In the genomic region with DNA sequence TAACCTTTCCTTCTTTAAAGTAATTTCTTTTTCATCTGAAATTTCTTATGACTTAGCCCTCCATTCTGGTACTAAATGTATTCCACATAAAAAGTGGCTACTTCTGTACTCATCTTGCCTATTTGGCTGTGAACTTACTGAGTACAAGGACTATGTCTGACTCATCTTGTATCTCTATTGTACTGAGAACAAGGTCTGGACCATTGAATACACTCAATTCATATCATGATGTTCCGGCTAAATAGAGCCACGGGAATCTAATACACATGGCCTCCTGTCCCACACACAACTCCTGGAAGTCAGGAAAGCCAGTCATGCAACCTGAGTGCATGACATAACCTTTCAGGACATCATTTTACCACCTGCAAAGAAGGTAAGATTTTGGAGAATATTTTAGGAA, we compare ENCODE assay signal across 20 cellular contexts.
DNase-seq lines count a peak whose midpoint lies in the region; ATAC-seq, FAIRE-seq and TF ChIP-seq lines count a peak whose summit lies in the region.
"Had no signal": no experiment of that assay in that cellular context is flagged by ENCODE, and none has a peak within 500 bp of the region (broad histone marks: within the 10 kb centered on the region; RNA-seq: fewer than 3 reads in every experiment).

No MANE protein-coding gene starts in this region.

- no peak for TF ChIP-seq CTCF in A549 (IDR thresholded peaks at IDR 0.05)
- TF ChIP-seq CTCF in Panc1 (IDR thresholded peaks at IDR 0.05), result no peak
- no peak for TF ChIP-seq CTCF in keratinocyte (optimal IDR thresholded peaks at IDR 0.05 in 1 of 3, IDR thresholded peaks at IDR 0.05 in 1 of 3, conservative IDR thresholded peaks at IDR 0.05 in 1 of 3; ENCODE audit: extremely low read depth in 1 of 3, insufficient read depth in 2 of 3, low read length in 3 of 3)

- no peaks in the 10 kb centered on the region for H3K36me3 ChIP-seq in Panc1 (ENCODE audit: control insufficient read depth, insufficient read depth, low read length)
- H3K36me3 ChIP-seq in keratinocyte (ENCODE audit: control insufficient read depth in 2 of 2, extremely low read depth in 1 of 2, insufficient read depth in 2 of 2, low read length in 2 of 2), result no peaks in the 10 kb centered on the region
- H3K36me3 ChIP-seq: BLaER1 had no signal

- ATAC-seq in A549, result no peak
- no peak for ATAC-seq in Panc1
- no peak for ATAC-seq in GM18858 (IDR thresholded peaks at IDR 0.05; ENCODE audit: unreplicated experiment)
- no peak for ATAC-seq in GM18498 (IDR thresholded peaks at IDR 0.05; ENCODE audit: unreplicated experiment)

- H3K4me3 ChIP-seq in A549 (no peak overlapping the region), Panc1 (ENCODE audit: low read depth in 2 of 2, low read length in 2 of 2) (no peak overlapping the region), keratinocyte (ENCODE audit: control insufficient read depth in 2 of 3, extremely low read depth in 1 of 3, insufficient read depth in 2 of 3, low read depth in 1 of 3, low read length in 3 of 3) (no peak overlapping the region)
- H3K4me3 ChIP-seq: BLaER1 had no signal

- H3K27me3 ChIP-seq in Panc1 (ENCODE audit: control insufficient read depth, insufficient read depth, low read length) (no peaks in the 10 kb centered on the region), keratinocyte (ENCODE audit: control insufficient read depth, extremely low read depth, insufficient read depth, low read length) (no peaks in the 10 kb centered on the region)
- H3K27me3 ChIP-seq: BLaER1 had no signal

- WGBS in A549 (ENCODE audit: missing lambda C conversion rate), result 94% methylated on average over 2 of the region's 2 CpGs

- H4K20me1 ChIP-seq in keratinocyte (ENCODE audit: control insufficient read depth, extremely low read depth, insufficient read depth, low read length), result no peaks in the 10 kb centered on the region
- H4K20me1 ChIP-seq: BLaER1 had no signal

- FAIRE-seq in A549 (lab: Jason Lieb, UNC) (peak; percentile 46), keratinocyte (lab: Jason Lieb, UNC) (peak; percentile 69)
- FAIRE-seq: G401.6, GM12891, GM19239 had no signal

- no peak overlapping the region for H3K4me2 ChIP-seq in A549
- H3K4me2 ChIP-seq in keratinocyte (ENCODE audit: control insufficient read depth, extremely low read depth, insufficient read depth, low read depth, low read length), result no peak overlapping the region
- H3K4me2 ChIP-seq: BLaER1 had no signal

- TF ChIP-seq POLR2A in A549 (IDR thresholded peaks at IDR 0.05; ENCODE audit: low read length), result no peak

- peaks cover 27% of the 10 kb centered on the region for H3K4me1 ChIP-seq in A549
- peaks cover 18% of the 10 kb centered on the region for H3K4me1 ChIP-seq in Panc1 (ENCODE audit: control insufficient read depth, insufficient read depth, low read length)
- peaks cover 21% of the 10 kb centered on the region for H3K4me1 ChIP-seq in keratinocyte (ENCODE audit: control insufficient read depth, extremely low read depth, insufficient read depth, low read length)
- H3K4me1 ChIP-seq: BLaER1 had no signal

- no peaks in the 10 kb centered on the region for H3K9me1 ChIP-seq in keratinocyte (ENCODE audit: control insufficient read depth, extremely low read depth, insufficient read depth, low read length)

- no peak for TF ChIP-seq RAD21 in A549 (conservative IDR thresholded peaks at IDR 0.05 in 1 of 2, IDR thresholded peaks at IDR 0.05 in 1 of 2)

- H3K79me2 ChIP-seq in keratinocyte (ENCODE audit: control insufficient read depth, insufficient read depth, low read length), result no peaks in the 10 kb centered on the region

- CTCF ChIA-PET in A549 (lab: Yijun Ruan, JAX), result no interaction called here
- CTCF ChIA-PET in Panc1 (lab: Charles Lee), result no interaction called here

- no peak overlapping the region for H3K9ac ChIP-seq in keratinocyte (ENCODE audit: control insufficient read depth, extremely low read depth, insufficient read depth, low read length)
- H3K9ac ChIP-seq: BLaER1 had no signal

- in situ Hi-C loops in Panc1 (cut with HindIII; ENCODE audit: low pct_unique_long_range_greater_than_20kb, low sequenced_read_pairs), result no loop called here

- DNase-seq in DMS53 (lab: John Stamatoyannopoulos, UW) (peak; percentile 24), DMS53 treated with DMSO at 0.1 percent for 48 hours (lab: John Stamatoyannopoulos, UW; ENCODE audit: unreplicated experiment) (no peak), A549 (ENCODE audit: low read depth in 1 of 2, low spot score in 1 of 2) (no peak), Panc1 (ENCODE audit: low read depth, low spot score) (no peak), keratinocyte (ENCODE audit: low read depth, low spot score) (no peak), middle frontal gyrus (ENCODE audit: extremely low spot score, low spot score) (no peak)
- DNase-seq: AML-193, Calu3, DMS 273 treated with DMSO at 0.1 percent for 48 hours, DMS79 treated with DMSO at 0.1 percent for 48 hours, EL, H7, IMR-90 had no signal

- H3K27ac ChIP-seq in A549 (peak overlapping the region in 1 of 2 experiments; percentile 47; a peak in 2 of 6 replicates), Panc1 (ENCODE audit: low read length) (peak overlapping the region; percentile 69; the same call in 1 of the 2 replicates), keratinocyte (ENCODE audit: control insufficient read depth, insufficient read depth, low read length) (no peak overlapping the region)
- H3K27ac ChIP-seq: 22Rv1, BLaER1 had no signal

- intact Hi-C loops in Panc1 (cut with micrococcal nuclease; ENCODE audit: unreplicated experiment), result no loop called here

- H2AFZ ChIP-seq in keratinocyte (ENCODE audit: control insufficient read depth, low read length), result no peak overlapping the region

- BruUV-seq in Panc1 (replicated peaks; lab: Mats Ljungman, UMichigan), result no TSS peak

- no peak for TF ChIP-seq EP300 in A549 (IDR thresholded peaks at IDR 0.05)

- POLR2A ChIA-PET in A549 (lab: Yijun Ruan, JAX) (no interaction called here), Panc1 (lab: Charles Lee) (no interaction called here)

- no peaks in the 10 kb centered on the region for H3K9me3 ChIP-seq in A549
- no peaks in the 10 kb centered on the region for H3K9me3 ChIP-seq in Panc1 (ENCODE audit: control insufficient read depth, insufficient read depth, low read depth, low read length)
- no peaks in the 10 kb centered on the region for H3K9me3 ChIP-seq in keratinocyte (ENCODE audit: control insufficient read depth, low read depth, low read length)
- H3K9me3 ChIP-seq: BLaER1 had no signal

- dilution Hi-C loops in keratinocyte (cut with MboI; ENCODE audit: extremely low pct_ligation_motif_present, low sequenced_read_pairs), result no loop called here

TF ChIP-seq in A549, 52 proteins besides CTCF, POLR2A, EP300 and RAD21:
- TF ChIP-seq CEBPB (IDR thresholded peaks at IDR 0.05) (no peak), ZNF302 (CRISPR knock-in tag; IDR thresholded peaks at IDR 0.05) (no peak), RARB (CRISPR knock-in tag; IDR thresholded peaks at IDR 0.05) (no peak), ZSCAN20 (CRISPR knock-in tag; IDR thresholded peaks at IDR 0.05) (no peak), PHF8 (IDR thresholded peaks at IDR 0.05; ENCODE audit: borderline replicate concordance, low read depth) (no peak)
- TF ChIP-seq, protein P1, sequence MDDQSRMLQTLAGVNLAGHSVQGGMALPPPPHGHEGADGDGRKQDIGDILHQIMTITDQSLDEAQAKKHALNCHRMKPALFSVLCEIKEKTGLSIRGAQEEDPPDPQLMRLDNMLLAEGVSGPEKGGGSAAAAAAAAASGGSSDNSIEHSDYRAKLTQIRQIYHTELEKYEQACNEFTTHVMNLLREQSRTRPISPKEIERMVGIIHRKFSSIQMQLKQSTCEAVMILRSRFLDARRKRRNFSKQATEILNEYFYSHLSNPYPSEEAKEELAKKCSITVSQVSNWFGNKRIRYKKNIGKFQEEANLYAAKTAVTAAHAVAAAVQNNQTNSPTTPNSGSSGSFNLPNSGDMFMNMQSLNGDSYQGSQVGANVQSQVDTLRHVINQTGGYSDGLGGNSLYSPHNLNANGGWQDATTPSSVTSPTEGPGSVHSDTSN (IDR thresholded peaks at IDR 0.05), result no peak
- TF ChIP-seq, protein P2, sequence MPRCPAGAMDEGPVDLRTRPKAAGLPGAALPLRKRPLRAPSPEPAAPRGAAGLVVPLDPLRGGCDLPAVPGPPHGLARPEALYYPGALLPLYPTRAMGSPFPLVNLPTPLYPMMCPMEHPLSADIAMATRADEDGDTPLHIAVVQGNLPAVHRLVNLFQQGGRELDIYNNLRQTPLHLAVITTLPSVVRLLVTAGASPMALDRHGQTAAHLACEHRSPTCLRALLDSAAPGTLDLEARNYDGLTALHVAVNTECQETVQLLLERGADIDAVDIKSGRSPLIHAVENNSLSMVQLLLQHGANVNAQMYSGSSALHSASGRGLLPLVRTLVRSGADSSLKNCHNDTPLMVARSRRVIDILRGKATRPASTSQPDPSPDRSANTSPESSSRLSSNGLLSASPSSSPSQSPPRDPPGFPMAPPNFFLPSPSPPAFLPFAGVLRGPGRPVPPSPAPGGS (IDR thresholded peaks at IDR 0.05), result no peak
- TF ChIP-seq, protein P3, sequence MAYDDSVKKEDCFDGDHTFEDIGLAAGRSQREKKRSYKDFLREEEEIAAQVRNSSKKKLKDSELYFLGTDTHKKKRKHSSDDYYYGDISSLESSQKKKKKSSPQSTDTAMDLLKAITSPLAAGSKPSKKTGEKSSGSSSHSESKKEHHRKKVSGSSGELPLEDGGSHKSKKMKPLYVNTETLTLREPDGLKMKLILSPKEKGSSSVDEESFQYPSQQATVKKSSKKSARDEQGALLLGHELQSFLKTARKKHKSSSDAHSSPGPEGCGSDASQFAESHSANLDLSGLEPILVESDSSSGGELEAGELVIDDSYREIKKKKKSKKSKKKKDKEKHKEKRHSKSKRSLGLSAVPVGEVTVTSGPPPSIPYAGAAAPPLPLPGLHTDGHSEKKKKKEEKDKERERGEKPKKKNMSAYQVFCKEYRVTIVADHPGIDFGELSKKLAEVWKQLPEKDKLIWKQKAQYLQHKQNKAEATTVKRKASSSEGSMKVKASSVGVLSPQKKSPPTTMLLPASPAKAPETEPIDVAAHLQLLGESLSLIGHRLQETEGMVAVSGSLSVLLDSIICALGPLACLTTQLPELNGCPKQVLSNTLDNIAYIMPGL (CRISPR knock-in tag; IDR thresholded peaks at IDR 0.05; ENCODE audit: borderline replicate concordance), result no peak
